Comparison of ENCODE assay signal across 9 cellular contexts in genomic region chr11:60842688-60843605, GRCh38. TPM values are rescaled to one million over a fixed set of nuclear protein-coding genes. Genes with fewer than 3 reads are reported as not detected.
DNase-seq lines count a peak whose midpoint lies in the region; FAIRE-seq and TF ChIP-seq lines count a peak whose summit lies in the region.
"Had no signal": no experiment of that assay in that cellular context is flagged by ENCODE, and none has a peak within 500 bp of the region (broad histone marks: within the 10 kb centered on the region; RNA-seq: fewer than 3 reads in every experiment).

No MANE protein-coding gene starts in this region.

- no peaks in the 10 kb centered on the region for H3K27me3 ChIP-seq in esophagus muscularis mucosa
- H3K27me3 ChIP-seq in prostate gland (replicated peaks; ENCODE audit: insufficient read depth) = no peaks in the 10 kb centered on the region

- H3K27ac ChIP-seq in RWPE1 (peak overlapping the region; percentile 67), esophagus muscularis mucosa (replicated peaks in 1 of 4) (peak overlapping the region; percentile 69 to 76 (median 70)), prostate gland (peak overlapping the region; percentile 70 to 79)

- FAIRE-seq in GM12892 (lab: Jason Lieb, UNC) = peak; percentile 56

- TF ChIP-seq POLR2A in GM12892 (IDR thresholded peaks at IDR 0.05; ENCODE audit: low read depth, low read length) (no peak), esophagus muscularis mucosa (IDR thresholded peaks at IDR 0.05; ENCODE audit: low read depth) (no peak), prostate gland (IDR thresholded peaks at IDR 0.05) (no peak)

- 21% methylated on average over 19 of the region's 23 CpGs for WGBS in esophagus muscularis mucosa
- WGBS in prostate gland = 8% methylated on average over 23 of the region's 23 CpGs

- H3K4me1 ChIP-seq in esophagus muscularis mucosa (peaks cover 40 to 54% (median 47%) of the 10 kb centered on the region in 4 donors), prostate gland (replicated peaks) (peaks cover 22% of the 10 kb centered on the region)

- DNase-seq in GM12892 (ENCODE audit: insufficient read length) (no peak), RWPE1 (ENCODE audit: low spot score) (no peak), esophagus muscularis mucosa (ENCODE audit: extremely low spot score) (no peak), prostate gland (ENCODE audit: low spot score) (no peak), OCI-M2 (lab: John Stamatoyannopoulos, UW; ENCODE audit: unreplicated experiment) (no peak), DMS79 treated with DMSO at 0.1 percent for 48 hours (lab: John Stamatoyannopoulos, UW) (no peak)
- DNase-seq in activated effector memory CD4-positive, alpha-beta T cell treated with anti-CD3 and anti-CD28 coated beads, Interleukin-2, amount 50 U/mL, for 16 hours = no peak
- no peak for DNase-seq in stimulated activated CD4-positive, alpha-beta T cell treated with anti-CD3 and anti-CD28 coated beads, Interleukin-2, amount 100 ng/mL, for 24 hours

- POLR2A ChIA-PET in RWPE1 (lab: Yijun Ruan, JAX; ENCODE audit: low non-redundant PET) = no interaction called here

- CTCF ChIA-PET in RWPE1 (lab: Yijun Ruan, JAX) = interaction anchor here (3.6 kb wide), 1 partner anchor 12 kb away, joined by 14 read pairs; no protein-coding TSS in a partner anchor

- no peak for TF ChIP-seq EP300 in esophagus muscularis mucosa (IDR thresholded peaks at IDR 0.05)

- no peaks in the 10 kb centered on the region for H3K9me3 ChIP-seq in esophagus muscularis mucosa
- H3K9me3 ChIP-seq in prostate gland = no peaks in the 10 kb centered on the region

- peak overlapping the region; percentile 68 to 92 (median 81) for H3K4me3 ChIP-seq in esophagus muscularis mucosa
- H3K4me3 ChIP-seq in prostate gland = peak overlapping the region; percentile 51 to 63

- no peak for TF ChIP-seq CTCF in RWPE1 (conservative IDR thresholded peaks at IDR 0.05; ENCODE audit: low read depth)
- TF ChIP-seq CTCF in esophagus muscularis mucosa (IDR thresholded peaks at IDR 0.05) = no peak
- no peak for TF ChIP-seq CTCF in prostate gland (IDR thresholded peaks at IDR 0.05)

- peaks cover 9 to 17% (median 10%) of the 10 kb centered on the region in 4 donors for H3K36me3 ChIP-seq in esophagus muscularis mucosa
- H3K36me3 ChIP-seq in prostate gland = no peaks in the 10 kb centered on the region

- intact Hi-C loops in esophagus muscularis mucosa (cut with DNase I) = loop anchor here (5.0 kb wide), 1 partner anchor 284 kb away; no protein-coding TSS in a partner anchor
- intact Hi-C loops in prostate gland (cut with DNase I) = loop anchor here (5.0 kb wide), 1 partner anchor 34 kb away; no protein-coding TSS in a partner anchor

RNA-seq across cellular contexts. Expression of gene CCDC86, which starts 1.0 kb away (rescaled TPM):
- polyA plus RNA-seq in GM12892 (2012; ENCODE audit: missing spikeins) = 20.8 TPM
- total RNA-seq in esophagus muscularis mucosa (10 to 100 TPM; 11.6 to 29.5 (median 21.8) TPM), prostate gland (10 to 100 TPM; 48.7 to 56.7 TPM)

RNA-seq across cellular contexts. Expression of gene PTGDR2, which starts 12.8 kb away (rescaled TPM):
- polyA plus RNA-seq in GM12892 (2012; ENCODE audit: missing spikeins) = 0.11 TPM
- total RNA-seq in esophagus muscularis mucosa (1 to 10 TPM in 3 of 4 donors, under 1 TPM in 1; 0.33 to 2.9 (median 1.8) TPM), prostate gland (under 1 TPM; 0.34 to 0.46 TPM)

RNA-seq across cellular contexts. Expression of gene ZP1, which starts 24.4 kb away (rescaled TPM):
- not detected for polyA plus RNA-seq in GM12892 (2012; ENCODE audit: missing spikeins)
- total RNA-seq in esophagus muscularis mucosa (under 1 TPM in 1 of 4 donors, not detected in 3; 0.26 TPM), prostate gland (under 1 TPM; 0.68 to 0.80 TPM)

RNA-seq across cellular contexts. Expression of gene MS4A10, which starts 57.8 kb away (rescaled TPM):
- polyA plus RNA-seq in GM12892 (2012; ENCODE audit: missing spikeins) = not detected
- total RNA-seq in esophagus muscularis mucosa = not detected
- under 1 TPM in 1 of 2 donors, not detected in 1; 0.45 TPM for total RNA-seq in prostate gland
- total RNA-seq: T-helper 2 cell treated with Interferon-gamma antibody and Interleukin-4, amounts not matched to agents 100 ng/mL and 5 ng/mL, for 36 hours had no signal
